ENCODE assay signal across 12 cellular contexts in genomic region chr2:225354281-225354774, GRCh38. TPM values are rescaled to one million over a fixed set of nuclear protein-coding genes. Genes with fewer than 3 reads are reported as not detected.
DNase-seq lines count a peak whose midpoint lies in the region; ATAC-seq and TF ChIP-seq lines count a peak whose summit lies in the region.
"Had no signal": no experiment of that assay in that cellular context is flagged by ENCODE, and none has a peak within 500 bp of the region (broad histone marks: within the 10 kb centered on the region; RNA-seq: fewer than 3 reads in every experiment).

No MANE protein-coding gene starts in this region.

- H3K4me1 Mint-ChIP-seq in CD8-positive, alpha-beta T cell (ENCODE audit: low read depth) = no peaks in the 10 kb centered on the region

- intact Hi-C loops in CD8-positive, alpha-beta T cell (cut with DNase I, micrococcal nuclease) = no loop called here

- ATAC-seq in foreskin keratinocyte = peak; percentile 25
- ATAC-seq in HG02870 (IDR thresholded peaks at IDR 0.05; ENCODE audit: unreplicated experiment) = no peak
- ATAC-seq in CD8-positive, alpha-beta T cell = no peak

- H3K4me1 ChIP-seq in foreskin keratinocyte = no peaks in the 10 kb centered on the region
- H3K4me1 ChIP-seq in CD8-positive, alpha-beta T cell (ENCODE audit: insufficient read depth, low read length) = no peaks in the 10 kb centered on the region

- H3K27me3 ChIP-seq in foreskin keratinocyte = no peaks in the 10 kb centered on the region
- no peaks in the 10 kb centered on the region for H3K27me3 ChIP-seq in CD8-positive, alpha-beta T cell (ENCODE audit: insufficient read depth, low read length)

- no peaks in the 10 kb centered on the region for H3K9me3 Mint-ChIP-seq in CD8-positive, alpha-beta T cell

- H3K27me3 Mint-ChIP-seq in CD8-positive, alpha-beta T cell (ENCODE audit: low read depth) = peaks cover 21% of the 10 kb centered on the region

- no peaks in the 10 kb centered on the region for H3K9me3 ChIP-seq in CD8-positive, alpha-beta T cell (ENCODE audit: low read length)

- H3K36me3 Mint-ChIP-seq in CD8-positive, alpha-beta T cell = no peaks in the 10 kb centered on the region

- H3K27ac Mint-ChIP-seq in CD8-positive, alpha-beta T cell = no peak overlapping the region

- H3K36me3 ChIP-seq in CD8-positive, alpha-beta T cell (ENCODE audit: insufficient read depth, low read length) = no peaks in the 10 kb centered on the region

- no peak overlapping the region for H3K4me3 ChIP-seq in CD8-positive, alpha-beta T cell (ENCODE audit: low read depth, low read length)

- H3K4me3 Mint-ChIP-seq in CD8-positive, alpha-beta T cell = no peak overlapping the region

- CTCF ChIA-PET in CD8-positive, alpha-beta T cell (lab: Charles Lee) = no interaction called here

- POLR2A ChIA-PET in CD8-positive, alpha-beta T cell (lab: Charles Lee) = no interaction called here

- DNase-seq in NCI-H2227 treated with DMSO at 0.1 percent for 48 hours (lab: John Stamatoyannopoulos, UW) = peak; percentile 2
- DNase-seq in NCI-H2227 (lab: John Stamatoyannopoulos, UW; ENCODE audit: unreplicated experiment) = no peak
- DNase-seq in SW480 (ENCODE audit: low spot score) = peak; percentile 92
- DNase-seq in foreskin keratinocyte = peak; percentile 12 to 35
- peak; percentile 44 for DNase-seq in smooth muscle cell of the brain vasculature (ENCODE audit: low read depth, low spot score)
- no peak for DNase-seq in CD8-positive, alpha-beta T cell
- DNase-seq in NCI-H2196 (lab: John Stamatoyannopoulos, UW; ENCODE audit: unreplicated experiment) = no peak
- DNase-seq: activated T-cell treated with anti-CD3 and anti-CD28 coated beads, Interleukin-2, amount 50 U/mL, for 48 hours; hippocampal formation; stimulated activated naive CD4-positive, alpha-beta T cell treated with Interleukin-2 at 50 U/mL for 16 hours had no signal

- H3K27ac ChIP-seq in foreskin keratinocyte = no peak overlapping the region
- H3K27ac ChIP-seq in CD8-positive, alpha-beta T cell (ENCODE audit: low read depth, low read length) = no peak overlapping the region

- TF ChIP-seq CTCF in foreskin keratinocyte (conservative IDR thresholded peaks at IDR 0.05) = no peak
- no peak for TF ChIP-seq CTCF in CD8-positive, alpha-beta T cell (IDR thresholded peaks at IDR 0.05)

RNA-seq across cellular contexts. Expression of gene NYAP2, which starts 45.2 kb away (rescaled TPM):
- total RNA-seq in foreskin keratinocyte = not detected in 2 replicates
- polyA plus RNA-seq in foreskin keratinocyte = not detected in 2 replicates
- total RNA-seq in CD8-positive, alpha-beta T cell = not detected
- total RNA-seq: H1 had no signal
- polyA plus RNA-seq: H1 had no signal

Comparison
In these comparisons a context has a peak if more than half of its experiments do, and no peak if none do; other contexts are left out.
1. DNase-seq: peak in NCI-H2227 treated with DMSO at 0.1 percent for 48 hours (single experiment), SW480 (single experiment), foreskin keratinocyte (2 of 2) and smooth muscle cell of the brain vasculature (single experiment); none in NCI-H2227 (single experiment), CD8-positive, alpha-beta T cell (0 of 7) and NCI-H2196 (single experiment).